8 cellular contexts compared by ENCODE assay signal in genomic region chr4:121072080-121072835, GRCh38. TPM values are rescaled to one million over a fixed set of nuclear protein-coding genes. Genes with fewer than 3 reads are reported as not detected.
A peak's percentile ranks its signal among the peaks of the same experiment; 100 is the strongest.
DNase-seq lines count a peak whose midpoint lies in the region; ATAC-seq and TF ChIP-seq lines count a peak whose summit lies in the region.

NDNF (minus strand) TSS chr4:121072535; CDS start chr4:121045837, 26,698 bp downstream.

- no peaks in the 10 kb centered on the region for H3K36me3 Mint-ChIP-seq in natural killer cell

- H3K36me3 ChIP-seq in tibial artery = no peaks in the 10 kb centered on the region

- H3K4me3 Mint-ChIP-seq in natural killer cell = peak within 1 kb of the TSS; percentile 82

- DNase-seq in GM13976 (ENCODE audit: low spot score) (peak; percentile 51), LNCaP clone FGC (ENCODE audit: low read depth) (no peak), activated T-cell treated with anti-CD3 and anti-CD28 coated beads for 48 hours (ENCODE audit: low read depth) (peak; percentile 36), fibroblast of mammary gland (ENCODE audit: low read depth) (peak; percentile 26), natural killer cell (no peak), tibial artery (peak; percentile 54 to 74), kidney glomerular epithelial cell (lab: John Stamatoyannopoulos, UW) (no peak), occipital lobe (lab: John Stamatoyannopoulos, UW) (no peak)

- H3K9me3 Mint-ChIP-seq in natural killer cell = no peaks in the 10 kb centered on the region

- H3K9me3 ChIP-seq in tibial artery = no peaks in the 10 kb centered on the region

- H3K27me3 ChIP-seq in tibial artery = peaks cover 0 to 2% of the 10 kb centered on the region in 2 donors

- H3K4me3 ChIP-seq in LNCaP clone FGC (ENCODE audit: low read depth, low read length) (0 out of 2 replicates have a peak within 1 kb of the TSS, but pooled peaks have one; percentile 9), fibroblast of mammary gland (ENCODE audit: control insufficient read depth, low read depth, low read length) (peak within 1 kb of the TSS; percentile 52), tibial artery (peak within 1 kb of the TSS; percentile 59 to 61)

- peak within 1 kb of the TSS; percentile 47 to 56 for H3K27ac ChIP-seq in tibial artery

- H3K27ac Mint-ChIP-seq in natural killer cell = no peak within 1 kb of the TSS

- H3K4me1 ChIP-seq in tibial artery = peaks cover 0 to 23% (median 13%) of the 10 kb centered on the region in 4 donors

- intact Hi-C loops in natural killer cell (cut with micrococcal nuclease) (no loop called here), tibial artery (cut with DNase I; ENCODE audit: low total_unique reads) (loop anchor here (5.0 kb wide), 1 partner anchor 150 kb away; the partner anchor contains the start of gene PRDM5)

- TF ChIP-seq CTCF in GM13976 (IDR thresholded peaks at IDR 0.05; ENCODE audit: borderline replicate concordance, control extremely low read depth, extremely low read depth, insufficient read depth, missing control alignments) = no peak
- no peak for TF ChIP-seq CTCF in LNCaP clone FGC (IDR thresholded peaks at IDR 0.05; ENCODE audit: control insufficient read depth, extremely low read depth, insufficient read depth)
- no peak for TF ChIP-seq CTCF in fibroblast of mammary gland (conservative IDR thresholded peaks at IDR 0.05; ENCODE audit: control insufficient read depth, insufficient read depth, low read depth, low read length)
- TF ChIP-seq CTCF in natural killer cell (IDR thresholded peaks at IDR 0.05) = no peak
- TF ChIP-seq CTCF in tibial artery (IDR thresholded peaks at IDR 0.05) = no peak

- ATAC-seq in natural killer cell = peak; percentile 31 to 68 (median 46)

- peaks cover 61 to 81% of the 10 kb centered on the region in 2 donors for H3K27me3 Mint-ChIP-seq in natural killer cell (ENCODE audit: low read depth in 2 of 2)

- in situ Hi-C loops in GM13976 (cut with MboI; ENCODE audit: low sequenced_read_pairs, unreplicated experiment) = no loop called here

- peaks cover 6 to 30% of the 10 kb centered on the region in 2 donors for H3K4me1 Mint-ChIP-seq in natural killer cell

RNA-seq across cellular contexts. Expression of gene NDNF, which starts in this region (rescaled TPM):
- total RNA-seq in natural killer cell (not detected), occipital lobe (4.8 TPM)

Comparison
In these comparisons a context has a peak if more than half of its experiments do, and no peak if none do; other contexts are left out.
1. Peak in ATAC-seq in natural killer cell; RNA of the gene not detected or under 1 TPM.
2. DNase-seq: peak in GM13976 (single experiment), activated T-cell treated with anti-CD3 and anti-CD28 coated beads for 48 hours (single experiment), fibroblast of mammary gland (single experiment) and tibial artery (2 of 2); none in LNCaP clone FGC (single experiment), natural killer cell (single experiment), kidney glomerular epithelial cell (single experiment) and occipital lobe (single experiment).
3. H3K4me3 ChIP-seq: peak in every context shown above with its lines; median percentile 60 in tibial artery; 52 in fibroblast of mammary gland; 9 in LNCaP clone FGC.